In genomic region chr12:120115692-120116442, GRCh38 we compare ENCODE assay signal across 8 cellular contexts. TPM values are rescaled to one million over a fixed set of nuclear protein-coding genes. Genes with fewer than 3 reads are reported as not detected.
DNase-seq lines count a peak whose midpoint lies in the region; ATAC-seq and TF ChIP-seq lines count a peak whose summit lies in the region.

No MANE protein-coding gene starts in this region.

- peaks cover 12% of the 10 kb centered on the region for H3F3A ChIP-seq in DOHH2 (ENCODE audit: control insufficient read depth, insufficient read depth)

- intact Hi-C loops in Panc1 (cut with micrococcal nuclease; ENCODE audit: unreplicated experiment) (no loop called here), transverse colon (cut with DNase I; ENCODE audit: low total_unique reads) (no loop called here)

- H3K36me3 ChIP-seq in DOHH2 (ENCODE audit: control insufficient read depth, low read length) (peaks cover 57% of the 10 kb centered on the region), Panc1 (ENCODE audit: control insufficient read depth, insufficient read depth, low read length) (no peaks in the 10 kb centered on the region), mesodermal cell (ENCODE audit: control insufficient read depth, insufficient read depth, low read length) (peaks cover 31% of the 10 kb centered on the region), transverse colon (no peaks in the 10 kb centered on the region)

- peaks cover 29% of the 10 kb centered on the region; the same call in 1 of the 2 replicates for H4K20me1 ChIP-seq in DOHH2 (ENCODE audit: control insufficient read depth, insufficient read depth, low read depth, low read length)

- DNase-seq in Panc1 (ENCODE audit: low read depth, low spot score) (no peak), transverse colon (peak; percentile 53), NCI-H1092 treated with DMSO at 0.1 percent for 48 hours (lab: John Stamatoyannopoulos, UW) (no peak), NCI-H2081 treated with DMSO at 0.1 percent for 48 hours (lab: John Stamatoyannopoulos, UW) (no peak)

- H3K27ac ChIP-seq in DOHH2 (ENCODE audit: low read depth, low read length) (no peak overlapping the region), Panc1 (ENCODE audit: low read length) (peak overlapping the region; percentile 86), cingulate gyrus (ENCODE audit: low read depth, low read length) (peak overlapping the region; percentile 49), mesodermal cell (ENCODE audit: low read depth, low read length, severe bottlenecking) (peak overlapping the region; percentile 16), transverse colon (peak overlapping the region; percentile 96 to 99 (median 97))

- no peak for TF ChIP-seq POLR2A in transverse colon (IDR thresholded peaks at IDR 0.05)

- BruUV-seq in Panc1 (replicated peaks; lab: Mats Ljungman, UMichigan): no TSS peak

- H3K27me3 ChIP-seq in DOHH2 (ENCODE audit: control insufficient read depth, low read length) (no peaks in the 10 kb centered on the region), Panc1 (ENCODE audit: control insufficient read depth, insufficient read depth, low read length) (no peaks in the 10 kb centered on the region), transverse colon (no peaks in the 10 kb centered on the region)

- in situ Hi-C loops in Panc1 (cut with HindIII; ENCODE audit: low pct_unique_long_range_greater_than_20kb, low sequenced_read_pairs): no loop called here
- in situ Hi-C loops in transverse colon (cut with MboI; ENCODE audit: low pct_ligation_motif_present in 1 of 4, low pct_unique_long_range_greater_than_20kb in 1 of 4, low sequenced_read_pairs in 3 of 4): no loop called here

- no peaks in the 10 kb centered on the region for H3K9me3 ChIP-seq in DOHH2 (ENCODE audit: control insufficient read depth, insufficient read depth, low read length)
- H3K9me3 ChIP-seq in Panc1 (ENCODE audit: control insufficient read depth, insufficient read depth, low read depth, low read length): no peaks in the 10 kb centered on the region
- no peaks in the 10 kb centered on the region for H3K9me3 ChIP-seq in mesodermal cell (ENCODE audit: control insufficient read depth, low read length)
- no peaks in the 10 kb centered on the region for H3K9me3 ChIP-seq in transverse colon

- TF ChIP-seq EP300 in transverse colon (IDR thresholded peaks at IDR 0.05; ENCODE audit: low read depth): no peak

- peak overlapping the region; percentile 96 for H3K4me3 ChIP-seq in DOHH2 (ENCODE audit: low read length)
- H3K4me3 ChIP-seq in Panc1 (ENCODE audit: low read depth in 2 of 2, low read length in 2 of 2): peak overlapping the region; percentile 80 to 96
- peak overlapping the region; percentile 73 for H3K4me3 ChIP-seq in mesodermal cell (ENCODE audit: extremely low read depth, insufficient read depth, low read length, poor library complexity, severe bottlenecking)
- H3K4me3 ChIP-seq in transverse colon: peak overlapping the region; percentile 77 to 94 (median 84)

- H3K9me2 ChIP-seq in DOHH2 (replicated peaks; ENCODE audit: control insufficient read depth, low read length): no peaks in the 10 kb centered on the region

- peaks cover 82% of the 10 kb centered on the region for H3K79me2 ChIP-seq in DOHH2 (ENCODE audit: control insufficient read depth, low read length)

- TF ChIP-seq CTCF in DOHH2 (IDR thresholded peaks at IDR 0.05; ENCODE audit: low read depth, low read length, poor library complexity, severe bottlenecking) (no peak), Panc1 (IDR thresholded peaks at IDR 0.05) (no peak), transverse colon (IDR thresholded peaks at IDR 0.05) (no peak)

- H3K4me1 ChIP-seq in DOHH2 (ENCODE audit: control insufficient read depth, low read length) (peaks cover 68% of the 10 kb centered on the region), Panc1 (ENCODE audit: control insufficient read depth, insufficient read depth, low read length) (peaks cover 21% of the 10 kb centered on the region), mesodermal cell (ENCODE audit: control insufficient read depth, insufficient read depth, low read length, poor library complexity, severe bottlenecking) (peaks cover 15% of the 10 kb centered on the region), transverse colon (peaks cover 31 to 64% (median 34%) of the 10 kb centered on the region in 4 donors)

- CTCF ChIA-PET in Panc1 (lab: Charles Lee): no interaction called here

- peak overlapping the region; percentile 74 for H3K4me2 ChIP-seq in DOHH2 (ENCODE audit: low read length)

- POLR2A ChIA-PET in Panc1 (lab: Charles Lee): no interaction called here

- WGBS in mesodermal cell (ENCODE audit: insufficient coverage in 2 of 2), 2 experiments: 14 to 22% methylated on average over 11 to 22 of the region's 31 CpGs
- 13 to 15% methylated on average over 9 to 25 of the region's 31 CpGs for WGBS in transverse colon (ENCODE audit: low coverage in 1 of 2), 2 donors

- peak; percentile 7 for ATAC-seq in HG02798 (IDR thresholded peaks at IDR 0.05; ENCODE audit: poor library complexity, unreplicated experiment)
- peak; percentile 40 for ATAC-seq in Panc1

RNA-seq across cellular contexts. Expression of gene RAB35, which starts 0.7 kb away (rescaled TPM):
- 62.0 TPM for total RNA-seq in Panc1 (2021; ENCODE audit: unreplicated experiment)
- polyA plus RNA-seq in Panc1 (2012; ENCODE audit: insufficient read length): 90.8 TPM
- 36.8 TPM for polyA plus RNA-seq in mesodermal cell (2013, experiment 1 of 2)
- 30.6 TPM for polyA plus RNA-seq in mesodermal cell (2013, experiment 2 of 2)
- total RNA-seq in transverse colon: 10 to 100 TPM; 16.9 to 26.2 (median 22.2) TPM
